29 cellular contexts compared by ENCODE assay signal in the genomic region with DNA sequence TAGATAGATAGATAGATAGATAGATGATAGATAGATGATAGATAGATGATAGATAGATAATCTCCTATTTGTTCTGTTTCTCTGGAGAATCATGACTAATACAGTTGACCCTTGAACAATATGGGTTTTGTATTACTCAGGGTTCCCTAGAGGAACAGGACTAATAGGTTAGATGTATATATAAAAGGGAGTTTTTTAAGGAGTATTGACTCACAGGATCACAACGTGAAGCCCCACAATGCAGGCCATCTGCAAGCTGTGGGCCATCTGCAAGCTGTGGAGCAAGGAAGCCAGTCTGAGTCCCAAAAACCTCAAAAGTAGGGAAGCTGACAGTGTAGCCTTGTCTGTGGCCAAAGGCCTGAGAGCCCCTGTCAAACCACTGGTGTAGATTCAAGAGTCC.
"Had no signal": no experiment of that assay in that cellular context is flagged by ENCODE, and none has a peak within 500 bp of the region (broad histone marks: within the 10 kb centered on the region; RNA-seq: fewer than 3 reads in every experiment).

No MANE protein-coding gene starts in this region.

- H3K9me3 Mint-ChIP-seq: activated naive CD4-positive, alpha-beta T cell treated with anti-CD3 and anti-CD28 coated beads, Interleukin-2, amount 10 ng/mL, durations not matched to agents 7 days and 5 days; activated T-cell treated with anti-CD3 and anti-CD28 coated beads, Interleukin-2, amount 50 U/mL, for 24 hours; T-helper 1 cell treated with Interleukin-12 subunit alpha and Interleukin-12 subunit beta and Interleukin-4 antibody, amounts not matched to agents 30 μg/mL and 1 μg/mL, for 36 hours had no signal

- ATAC-seq: activated CD4-positive, CD25-positive, alpha-beta regulatory T cell treated with anti-CD3 and anti-CD28 coated beads, Interleukin-2, amount 50 U/mL, for 24 hours; esophagus mucosa; heart left ventricle; natural killer cell; right cardiac atrium had no signal

- FAIRE-seq: astrocyte, endothelial cell of umbilical vein, kidney, TTC549, urothelium cell line had no signal

- H3K4me1 Mint-ChIP-seq: activated naive CD4-positive, alpha-beta T cell treated with anti-CD3 and anti-CD28 coated beads, Interleukin-2, amount 10 ng/mL, durations not matched to agents 7 days and 5 days; activated naive CD8-positive, alpha-beta T cell treated with anti-CD3 and anti-CD28 coated beads, Interleukin-2, amount 10 ng/mL, durations not matched to agents 7 days and 5 days; immature natural killer cell; natural killer cell had no signal

- H3K4me3 ChIP-seq: heart left ventricle, spleen, testis had no signal

- H3K27ac Mint-ChIP-seq: activated naive CD4-positive, alpha-beta T cell treated with anti-CD3 and anti-CD28 coated beads, Interleukin-2, amount 10 ng/mL, durations not matched to agents 7 days and 5 days; activated naive CD8-positive, alpha-beta T cell treated with anti-CD3 and anti-CD28 coated beads, Interleukin-2, amount 10 ng/mL, durations not matched to agents 7 days and 5 days; activated T-cell treated with anti-CD3 and anti-CD28 coated beads, Interleukin-2, amount 50 U/mL, for 24 hours; immature natural killer cell; natural killer cell; T-helper 1 cell treated with Interleukin-12 subunit alpha and Interleukin-12 subunit beta and Interleukin-4 antibody, amounts not matched to agents 30 μg/mL and 1 μg/mL, for 36 hours had no signal

- H3K27me3 Mint-ChIP-seq: activated naive CD4-positive, alpha-beta T cell treated with anti-CD3 and anti-CD28 coated beads, Interleukin-2, amount 10 ng/mL, durations not matched to agents 7 days and 5 days; activated naive CD8-positive, alpha-beta T cell treated with anti-CD3 and anti-CD28 coated beads, Interleukin-2, amount 10 ng/mL, durations not matched to agents 7 days and 5 days; activated T-cell treated with anti-CD3 and anti-CD28 coated beads, Interleukin-2, amount 50 U/mL, for 24 hours had no signal

- H3K36me3 ChIP-seq: heart left ventricle, spleen, WERI-Rb-1 had no signal

- DNase-seq: activated CD4-positive, alpha-beta T cell treated with anti-CD3 and anti-CD28 coated beads for 48 hours; activated CD4-positive, alpha-beta T cell treated with anti-CD3 and anti-CD28 coated beads, Interleukin-2, amount 50 U/mL, for 48 hours; activated CD8-positive, alpha-beta memory T cell treated with anti-CD3 and anti-CD28 coated beads, Interleukin-2, amount 50 U/mL, for 48 hours; activated gamma-delta T cell; activated naive CD4-positive, alpha-beta T cell treated with anti-CD3 and anti-CD28 coated beads, Interleukin-2, amount 10 ng/mL, durations not matched to agents 7 days and 5 days; activated naive CD8-positive, alpha-beta T cell treated with anti-CD3 and anti-CD28 coated beads, Interleukin-2, amount 10 ng/mL, durations not matched to agents 7 days and 5 days; activated T-cell treated with anti-CD3 and anti-CD28 coated beads, Interleukin-2, amount 50 U/mL, for 24 hours; central memory CD4-positive, alpha-beta T cell; heart left ventricle; hypothalamus; immature natural killer cell; kidney; mesenchymal stem cell; natural killer cell; right cardiac atrium; spleen; stimulated activated CD4-positive, alpha-beta T cell treated with anti-CD3 and anti-CD28 coated beads, Interleukin-2, amount 100 ng/mL, for 48 hours; stimulated activated naive CD4-positive, alpha-beta T cell treated with Interleukin-2 at 50 U/mL for 16 hours; T-helper 9 cell; testis; trophoblast cell; WERI-Rb-1 had no signal

- H3K27me3 ChIP-seq: heart left ventricle, spleen, testis had no signal

- H3K36me3 Mint-ChIP-seq: activated naive CD4-positive, alpha-beta T cell treated with anti-CD3 and anti-CD28 coated beads, Interleukin-2, amount 10 ng/mL, durations not matched to agents 7 days and 5 days; activated naive CD8-positive, alpha-beta T cell treated with anti-CD3 and anti-CD28 coated beads, Interleukin-2, amount 10 ng/mL, durations not matched to agents 7 days and 5 days; immature natural killer cell; natural killer cell had no signal

- H3K4me3 Mint-ChIP-seq: activated naive CD4-positive, alpha-beta T cell treated with anti-CD3 and anti-CD28 coated beads, Interleukin-2, amount 10 ng/mL, durations not matched to agents 7 days and 5 days; activated naive CD8-positive, alpha-beta T cell treated with anti-CD3 and anti-CD28 coated beads, Interleukin-2, amount 10 ng/mL, durations not matched to agents 7 days and 5 days; activated T-cell treated with anti-CD3 and anti-CD28 coated beads, Interleukin-2, amount 50 U/mL, for 24 hours; immature natural killer cell; natural killer cell; T-helper 1 cell treated with Interleukin-12 subunit alpha and Interleukin-12 subunit beta and Interleukin-4 antibody, amounts not matched to agents 30 μg/mL and 1 μg/mL, for 36 hours had no signal
